In genomic region chr11:134480129-134480652, GRCh38 we compare ENCODE assay signal across 24 cellular contexts.
A peak's percentile ranks its signal among the peaks of the same experiment; 100 is the strongest.
DNase-seq lines count a peak whose midpoint lies in the region; ATAC-seq and TF ChIP-seq lines count a peak whose summit lies in the region.
"Had no signal": no experiment of that assay in that cellular context is flagged by ENCODE, and none has a peak within 500 bp of the region (broad histone marks: within the 10 kb centered on the region; RNA-seq: fewer than 3 reads in every experiment).

No MANE protein-coding gene starts in this region.

- TF ChIP-seq POLR2A in right lobe of liver (IDR thresholded peaks at IDR 0.05), result no peak

- DNase-seq in cardiac septum (ENCODE audit: low spot score) (peak; percentile 53), left ventricle myocardium superior (no peak), coronary artery (ENCODE audit: low spot score) (peak; percentile 43), right lobe of liver (no peak), type B pancreatic cell (ENCODE audit: extremely low spot score, unreplicated experiment) (peak; percentile 44), dedifferentiated amniotic fluid mesenchymal stem cell (ENCODE audit: extremely low spot score) (no peak), MCF 10A (ENCODE audit: unreplicated experiment) (no peak)
- DNase-seq in activated naive CD4-positive, alpha-beta T cell treated with Interleukin-2 at 50 U/mL for 16 hours, result no peak
- DNase-seq: CD4-positive, CD25-positive, alpha-beta regulatory T cell; DMS53; GOT3; NCI-H1048; NCI-H1417; NCI-H187; NCI-H2081 treated with DMSO at 0.1 percent for 48 hours; NCI-H2171; NCI-H226; NCI-H510A; NCI-H774; SIG-M5 had no signal

- intact Hi-C loops in cardiac septum (cut with DNase I) (no loop called here), left ventricle myocardium superior (cut with micrococcal nuclease) (no loop called here), right lobe of liver (cut with DNase I) (no loop called here), MCF 10A (cut with micrococcal nuclease) (no loop called here)

- H3K36me3 Mint-ChIP-seq in type B pancreatic cell (no peaks in the 10 kb centered on the region), MCF 10A (ENCODE audit: insufficient read depth, unreplicated experiment) (no peaks in the 10 kb centered on the region)
- H3K36me3 Mint-ChIP-seq: CD4-positive, CD25-positive, alpha-beta regulatory T cell had no signal

- no TSS peak for BruUV-seq in MCF 10A (replicated peaks; lab: Mats Ljungman, UMichigan)

- no peak for TF ChIP-seq CTCF in coronary artery (IDR thresholded peaks at IDR 0.05)
- TF ChIP-seq CTCF in right lobe of liver (IDR thresholded peaks at IDR 0.05), result no peak
- TF ChIP-seq CTCF in type B pancreatic cell (conservative IDR thresholded peaks at IDR 0.05), result no peak
- no peak for TF ChIP-seq CTCF in MCF 10A (IDR thresholded peaks at IDR 0.05; ENCODE audit: unreplicated experiment)

- H3K4me1 Mint-ChIP-seq in type B pancreatic cell (ENCODE audit: unreplicated experiment), result no peaks in the 10 kb centered on the region
- H3K4me1 Mint-ChIP-seq in MCF 10A (ENCODE audit: insufficient read depth, unreplicated experiment), result no peaks in the 10 kb centered on the region
- H3K4me1 Mint-ChIP-seq: IgD-negative memory B cell had no signal

- peaks cover 5% of the 10 kb centered on the region for H3K9me3 Mint-ChIP-seq in type B pancreatic cell
- H3K9me3 Mint-ChIP-seq in MCF 10A (ENCODE audit: unreplicated experiment), result peaks cover 19% of the 10 kb centered on the region
- H3K9me3 Mint-ChIP-seq: IgD-negative memory B cell had no signal

- no peaks in the 10 kb centered on the region for H3K9me3 ChIP-seq in right lobe of liver
- H3K9me3 ChIP-seq: BLaER1 had no signal

- H3K4me3 ChIP-seq in coronary artery, result no peak overlapping the region
- H3K4me3 ChIP-seq in right lobe of liver, result no peak overlapping the region
- H3K4me3 ChIP-seq: BLaER1, SK-N-MC had no signal

- peaks cover 54% of the 10 kb centered on the region for H3K27me3 Mint-ChIP-seq in type B pancreatic cell
- H3K27me3 Mint-ChIP-seq in MCF 10A (ENCODE audit: insufficient read depth, unreplicated experiment), result no peaks in the 10 kb centered on the region
- H3K27me3 Mint-ChIP-seq: CD4-positive, CD25-positive, alpha-beta regulatory T cell had no signal

- H3K4me3 Mint-ChIP-seq in type B pancreatic cell (no peak overlapping the region), MCF 10A (ENCODE audit: unreplicated experiment) (no peak overlapping the region)
- H3K4me3 Mint-ChIP-seq: CD4-positive, CD25-positive, alpha-beta regulatory T cell; IgD-negative memory B cell had no signal

- peaks cover 0 to 9% (median 0%) of the 10 kb centered on the region in 4 donors for H3K4me1 ChIP-seq in right lobe of liver

- 67% methylated on average over 3 of the region's 5 CpGs for WGBS in right lobe of liver (ENCODE audit: insufficient coverage, low coverage, low lambda C conversion rate, missing lambda C conversion rate)

- ATAC-seq in left ventricle myocardium superior (no peak), right lobe of liver (peak; percentile 11 to 85 (median 39))

- H3K27ac Mint-ChIP-seq in type B pancreatic cell (peak overlapping the region; percentile 32), MCF 10A (ENCODE audit: low read depth, unreplicated experiment) (no peak overlapping the region)
- H3K27ac Mint-ChIP-seq: CD4-positive, CD25-positive, alpha-beta regulatory T cell; IgD-negative memory B cell had no signal

- POLR2A ChIA-PET in MCF 10A (lab: Yijun Ruan, JAX), result no interaction called here

- H3K36me3 ChIP-seq in right lobe of liver, result peaks cover 0 to 5% (median 0%) of the 10 kb centered on the region in 4 donors
- H3K36me3 ChIP-seq: BLaER1 had no signal

- CTCF ChIA-PET in MCF 10A (lab: Yijun Ruan, JAX), result no interaction called here

- no peaks in the 10 kb centered on the region for H3K27me3 ChIP-seq in right lobe of liver
- H3K27me3 ChIP-seq: BLaER1 had no signal

- no peak overlapping the region for H3K27ac ChIP-seq in coronary artery
- no peak overlapping the region for H3K27ac ChIP-seq in right lobe of liver
- H3K27ac ChIP-seq: BLaER1, KMS-11, SK-N-MC had no signal

Comparison
In these comparisons a context has a peak if more than half of its experiments do, and no peak if none do; other contexts are left out.
1. DNase-seq: peak in cardiac septum (single experiment), coronary artery (single experiment) and type B pancreatic cell (single experiment); none in left ventricle myocardium superior (single experiment), right lobe of liver (0 of 3), dedifferentiated amniotic fluid mesenchymal stem cell (single experiment), MCF 10A (single experiment) and activated naive CD4-positive, alpha-beta T cell treated with Interleukin-2 at 50 U/mL for 16 hours (single experiment).